Comparison of ENCODE assay signal across 24 cellular contexts in the genomic region with DNA sequence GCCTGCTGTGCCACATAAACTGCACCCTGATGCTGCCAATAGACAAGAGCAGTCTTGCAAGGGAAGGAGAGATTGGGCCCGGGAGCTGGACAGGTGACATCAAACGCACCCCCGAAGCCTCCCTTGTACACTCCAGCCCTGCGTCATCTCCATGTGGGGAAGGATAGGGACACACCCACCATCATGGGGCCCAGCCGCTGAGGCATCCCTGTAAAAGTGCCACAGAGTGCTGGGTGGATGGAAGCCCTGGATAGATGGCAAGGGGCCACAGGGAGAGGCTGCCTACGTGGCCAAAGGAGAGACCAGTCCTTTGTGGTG.
DNase-seq lines count a peak whose midpoint lies in the region; ATAC-seq and TF ChIP-seq lines count a peak whose summit lies in the region.
"Had no signal": no experiment of that assay in that cellular context is flagged by ENCODE, and none has a peak within 500 bp of the region (broad histone marks: within the 10 kb centered on the region; RNA-seq: fewer than 3 reads in every experiment).

No MANE protein-coding gene starts in this region.

- H3K4me1 Mint-ChIP-seq in glutamatergic neuron (ENCODE audit: low read depth, unreplicated experiment) = peaks cover 43% of the 10 kb centered on the region
- H3K4me1 Mint-ChIP-seq: CD14-positive monocyte; CD8-positive, alpha-beta memory T cell had no signal

- in situ Hi-C loops in HAP-1 (cut with MboI; ENCODE audit: low sequenced_read_pairs) = no loop called here

- H3K9me3 Mint-ChIP-seq in glutamatergic neuron (ENCODE audit: unreplicated experiment) = peaks cover 11% of the 10 kb centered on the region
- H3K9me3 Mint-ChIP-seq: CD4-positive, alpha-beta T cell; CD8-positive, alpha-beta memory T cell; GM23338 had no signal

- peak overlapping the region; percentile 55 for H3K27ac Mint-ChIP-seq in glutamatergic neuron (ENCODE audit: unreplicated experiment)
- H3K27ac Mint-ChIP-seq: CD4-positive, alpha-beta T cell; CD8-positive, alpha-beta memory T cell; GM23338 had no signal

- no peaks in the 10 kb centered on the region for H3K27me3 ChIP-seq in HAP-1 (ENCODE audit: low read depth)
- H3K27me3 ChIP-seq: BE2C had no signal

- no peak for ATAC-seq in HG03025 (IDR thresholded peaks at IDR 0.05; ENCODE audit: low FRiP score, unreplicated experiment)
- ATAC-seq in HG02642 (IDR thresholded peaks at IDR 0.05; ENCODE audit: poor library complexity, unreplicated experiment) = no peak
- ATAC-seq: A549, GM12878, HCT116 had no signal

- H3K27ac ChIP-seq in coronary artery = no peak overlapping the region
- H3K27ac ChIP-seq in substantia nigra (ENCODE audit: low read depth, low read length, poor library complexity, severe bottlenecking) = peak overlapping the region; percentile 12
- H3K27ac ChIP-seq: A549; BLaER1 treated with 17β-estradiol and CSF1 and Interleukin-3, amounts not matched to agents 10 nM and 100 nM had no signal

- DNase-seq in coronary artery (ENCODE audit: low spot score) = peak; percentile 70
- DNase-seq in glutamatergic neuron = no peak
- DNase-seq in substantia nigra (lab: John Stamatoyannopoulos, UW) = no peak
- DNase-seq in HAP-1 (ENCODE audit: low spot score in 2 of 2) = no peak
- DNase-seq in dermis blood vessel endothelial cell = no peak
- DNase-seq: 8988T; ACHN; AML-193; BE2C; CD4-positive, alpha-beta T cell; CD8-positive, alpha-beta memory T cell; DMS 273 treated with DMSO at 0.1 percent for 48 hours; DMS79; EL; GDM1; H7 had no signal

- no peak for TF ChIP-seq CTCF in coronary artery (IDR thresholded peaks at IDR 0.05)
- no peak for TF ChIP-seq CTCF in glutamatergic neuron (IDR thresholded peaks at IDR 0.05; ENCODE audit: partially characterized antibody, unreplicated experiment)

- no peak overlapping the region for H3K4me3 Mint-ChIP-seq in glutamatergic neuron (ENCODE audit: unreplicated experiment)
- H3K4me3 Mint-ChIP-seq: CD14-positive monocyte; CD4-positive, alpha-beta T cell; CD8-positive, alpha-beta memory T cell; GM23338 had no signal

- no peak overlapping the region for H3K4me3 ChIP-seq in coronary artery
- no peak overlapping the region for H3K4me3 ChIP-seq in HAP-1
- H3K4me3 ChIP-seq: A549; BLaER1 treated with 17β-estradiol and CSF1 and Interleukin-3, amounts not matched to agents 10 nM and 100 nM; GM12878; GM23338 had no signal

- no peaks in the 10 kb centered on the region for H3K36me3 ChIP-seq in HAP-1 (replicated peaks)
- H3K36me3 ChIP-seq: BE2C; BLaER1 treated with 17β-estradiol and CSF1 and Interleukin-3, amounts not matched to agents 10 nM and 100 nM had no signal

- H3K36me3 Mint-ChIP-seq in glutamatergic neuron (ENCODE audit: unreplicated experiment) = no peaks in the 10 kb centered on the region
- H3K36me3 Mint-ChIP-seq: CD14-positive monocyte; CD8-positive, alpha-beta memory T cell had no signal

- no peaks in the 10 kb centered on the region for H3K9me3 ChIP-seq in HAP-1
- H3K9me3 ChIP-seq: A549; BE2C; BLaER1 treated with 17β-estradiol and CSF1 and Interleukin-3, amounts not matched to agents 10 nM and 100 nM had no signal

- H3K27me3 Mint-ChIP-seq in glutamatergic neuron (ENCODE audit: unreplicated experiment) = peaks cover 8% of the 10 kb centered on the region
- H3K27me3 Mint-ChIP-seq: CD4-positive, alpha-beta T cell had no signal

- no peaks in the 10 kb centered on the region for H3K4me1 ChIP-seq in HAP-1
- H3K4me1 ChIP-seq: A549 had no signal
